10 cellular contexts compared by ENCODE assay signal in the genomic region with DNA sequence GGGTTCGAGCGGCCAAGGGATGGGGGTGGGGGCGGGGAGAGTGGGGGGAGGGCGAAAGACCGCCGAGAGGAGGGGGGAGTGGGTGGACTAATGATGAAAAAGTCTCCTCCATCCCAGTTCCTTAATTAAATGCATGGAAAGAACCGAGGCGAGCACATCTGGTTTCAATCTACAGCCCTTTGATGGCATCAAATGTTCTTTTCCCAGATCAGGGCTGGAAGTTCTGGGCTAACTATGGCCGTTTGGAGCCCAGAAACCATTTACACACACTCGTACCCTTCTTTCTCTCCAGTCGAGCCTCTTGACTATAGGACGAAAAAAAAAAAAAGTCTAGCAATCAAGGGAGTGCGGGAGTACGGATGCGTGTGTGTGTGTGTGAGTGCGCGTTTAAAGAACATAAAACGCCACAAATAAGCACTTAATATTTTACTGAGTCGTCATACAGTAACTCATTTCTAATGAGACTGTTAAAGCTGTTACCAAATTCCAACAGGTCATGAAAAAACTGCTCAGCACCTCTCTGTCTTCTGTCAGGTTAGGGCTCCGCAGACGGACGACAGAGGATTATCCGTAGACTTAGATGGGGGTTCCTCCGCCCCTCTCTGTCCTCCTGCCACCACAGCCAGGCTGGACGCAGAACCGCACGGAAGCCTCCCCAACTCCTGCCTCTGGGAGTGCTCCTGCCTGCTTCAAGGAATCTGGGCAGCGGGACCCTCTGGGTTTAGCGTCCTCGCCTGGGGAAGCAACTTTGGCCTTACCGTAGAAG. TPM values are rescaled to one million over a fixed set of nuclear protein-coding genes. Genes with fewer than 3 reads are reported as not detected.
DNase-seq lines count a peak whose midpoint lies in the region; ATAC-seq, FAIRE-seq and TF ChIP-seq lines count a peak whose summit lies in the region.
"Had no signal": no experiment of that assay in that cellular context is flagged by ENCODE, and none has a peak within 500 bp of the region (broad histone marks: within the 10 kb centered on the region; RNA-seq: fewer than 3 reads in every experiment).

No MANE protein-coding gene starts in this region.

- TF ChIP-seq EP300 in A549 (IDR thresholded peaks at IDR 0.05) = no peak

- H3K36me3 ChIP-seq in HUES6 (ENCODE audit: control insufficient read depth, insufficient read depth, low read length) = no peaks in the 10 kb centered on the region
- no peaks in the 10 kb centered on the region for H3K36me3 ChIP-seq in muscle layer of duodenum (ENCODE audit: control insufficient read depth in 1 of 2, insufficient read depth in 2 of 2, low read length in 2 of 2)

- no peak for DNase-seq in A549 (ENCODE audit: low read depth in 1 of 2, low spot score in 1 of 2)
- peak; percentile 21 for DNase-seq in epithelial cell of esophagus (ENCODE audit: low read depth)
- DNase-seq in AML-193 (lab: John Stamatoyannopoulos, UW) = no peak
- no peak for DNase-seq in activated naive CD4-positive, alpha-beta T cell treated with anti-CD3 and anti-CD28 coated beads, Interleukin-2, amount 50 U/mL, for 72 hours (ENCODE audit: low spot score in 2 of 2)
- DNase-seq: activated CD4-positive, alpha-beta T cell treated with anti-CD3 and anti-CD28 coated beads, Interleukin-2, amount 50 U/mL, for 1 hour; NCI-H2171 treated with DMSO at 0.1 percent for 48 hours had no signal

- POLR2A ChIA-PET in A549 (lab: Yijun Ruan, JAX) = no interaction called here

- peak overlapping the region; percentile 42 for H3K9ac ChIP-seq in HUES6 (ENCODE audit: low read length)

- TF ChIP-seq RAD21 in A549 (conservative IDR thresholded peaks at IDR 0.05 in 1 of 2, IDR thresholded peaks at IDR 0.05 in 1 of 2) = no peak

- H3K9me3 Mint-ChIP-seq in activated naive CD4-positive, alpha-beta T cell treated with anti-CD3 and anti-CD28 coated beads, Interleukin-2, amount 50 U/mL, for 72 hours = no peaks in the 10 kb centered on the region

- TF ChIP-seq CTCF in A549 (IDR thresholded peaks at IDR 0.05) (no peak), epithelial cell of esophagus (IDR thresholded peaks at IDR 0.05; ENCODE audit: insufficient read depth, low read depth, low read length, missing control alignments) (no peak)

- 45% methylated on average over 27 of the region's 31 CpGs for WGBS in A549 (ENCODE audit: missing lambda C conversion rate)

- CTCF ChIA-PET in A549 (lab: Yijun Ruan, JAX) = no interaction called here

- H3K4me2 ChIP-seq in A549 = peak overlapping the region; percentile 66

- no peak for ATAC-seq in A549
- no peak for ATAC-seq in activated naive CD4-positive, alpha-beta T cell treated with anti-CD3 and anti-CD28 coated beads, Interleukin-2, amount 50 U/mL, for 72 hours
- no peak for ATAC-seq in GM19467 (IDR thresholded peaks at IDR 0.05; ENCODE audit: unreplicated experiment)
- ATAC-seq in GM19463 (IDR thresholded peaks at IDR 0.05; ENCODE audit: unreplicated experiment) = no peak

- H3K4me3 ChIP-seq in A549 = no peak overlapping the region; the same call in 2 of the 3 replicates
- peak overlapping the region; percentile 74 for H3K4me3 ChIP-seq in HUES6 (ENCODE audit: low read depth, low read length)
- no peak overlapping the region for H3K4me3 ChIP-seq in epithelial cell of esophagus (ENCODE audit: low read length)
- peak overlapping the region; percentile 48 to 49 for H3K4me3 ChIP-seq in muscle layer of duodenum (ENCODE audit: low read depth in 1 of 2, low read length in 2 of 2)

- no peak for FAIRE-seq in A549 (lab: Jason Lieb, UNC)

- H3K4me1 ChIP-seq in A549 (peaks cover 5% of the 10 kb centered on the region; the same call in 1 of the 3 replicates), HUES6 (ENCODE audit: control insufficient read depth, insufficient read depth, low read length) (peaks cover 45% of the 10 kb centered on the region), muscle layer of duodenum (ENCODE audit: control insufficient read depth in 1 of 2, insufficient read depth in 2 of 2, low read length in 2 of 2) (peaks cover 0 to 42% of the 10 kb centered on the region in 2 donors)

- H3K9me3 ChIP-seq in A549 (no peaks in the 10 kb centered on the region), HUES6 (ENCODE audit: control insufficient read depth, insufficient read depth, low read depth, low read length) (no peaks in the 10 kb centered on the region), muscle layer of duodenum (ENCODE audit: control insufficient read depth in 1 of 2, low read length in 2 of 2) (no peaks in the 10 kb centered on the region)

- H3K27me3 ChIP-seq in HUES6 (ENCODE audit: control insufficient read depth, insufficient read depth, low read length) (peaks cover 93% of the 10 kb centered on the region), muscle layer of duodenum (ENCODE audit: low read depth, low read length) (peaks cover 47% of the 10 kb centered on the region)

- no peak overlapping the region for H3K27ac Mint-ChIP-seq in activated naive CD4-positive, alpha-beta T cell treated with anti-CD3 and anti-CD28 coated beads, Interleukin-2, amount 50 U/mL, for 72 hours

- H3K27ac ChIP-seq in A549 (no peak overlapping the region), HUES6 (ENCODE audit: low read depth, low read length) (no peak overlapping the region), muscle layer of duodenum (ENCODE audit: low read length) (no peak overlapping the region)

- no peak for TF ChIP-seq POLR2A in A549 (IDR thresholded peaks at IDR 0.05; ENCODE audit: low read length)

- H3K36me3 Mint-ChIP-seq in activated naive CD4-positive, alpha-beta T cell treated with anti-CD3 and anti-CD28 coated beads, Interleukin-2, amount 50 U/mL, for 72 hours = peaks cover 6 to 13% of the 10 kb centered on the region in 2 donors

TF ChIP-seq in A549, 52 proteins besides CTCF, POLR2A, EP300 and RAD21:
- TF ChIP-seq TFCP2L1 (CRISPR knock-in tag; IDR thresholded peaks at IDR 0.05) = no peak
- TF ChIP-seq CHD4 (IDR thresholded peaks at IDR 0.05; ENCODE audit: borderline replicate concordance) = no peak
- no peak for TF ChIP-seq CEBPB (IDR thresholded peaks at IDR 0.05)
- TF ChIP-seq, protein P1, sequence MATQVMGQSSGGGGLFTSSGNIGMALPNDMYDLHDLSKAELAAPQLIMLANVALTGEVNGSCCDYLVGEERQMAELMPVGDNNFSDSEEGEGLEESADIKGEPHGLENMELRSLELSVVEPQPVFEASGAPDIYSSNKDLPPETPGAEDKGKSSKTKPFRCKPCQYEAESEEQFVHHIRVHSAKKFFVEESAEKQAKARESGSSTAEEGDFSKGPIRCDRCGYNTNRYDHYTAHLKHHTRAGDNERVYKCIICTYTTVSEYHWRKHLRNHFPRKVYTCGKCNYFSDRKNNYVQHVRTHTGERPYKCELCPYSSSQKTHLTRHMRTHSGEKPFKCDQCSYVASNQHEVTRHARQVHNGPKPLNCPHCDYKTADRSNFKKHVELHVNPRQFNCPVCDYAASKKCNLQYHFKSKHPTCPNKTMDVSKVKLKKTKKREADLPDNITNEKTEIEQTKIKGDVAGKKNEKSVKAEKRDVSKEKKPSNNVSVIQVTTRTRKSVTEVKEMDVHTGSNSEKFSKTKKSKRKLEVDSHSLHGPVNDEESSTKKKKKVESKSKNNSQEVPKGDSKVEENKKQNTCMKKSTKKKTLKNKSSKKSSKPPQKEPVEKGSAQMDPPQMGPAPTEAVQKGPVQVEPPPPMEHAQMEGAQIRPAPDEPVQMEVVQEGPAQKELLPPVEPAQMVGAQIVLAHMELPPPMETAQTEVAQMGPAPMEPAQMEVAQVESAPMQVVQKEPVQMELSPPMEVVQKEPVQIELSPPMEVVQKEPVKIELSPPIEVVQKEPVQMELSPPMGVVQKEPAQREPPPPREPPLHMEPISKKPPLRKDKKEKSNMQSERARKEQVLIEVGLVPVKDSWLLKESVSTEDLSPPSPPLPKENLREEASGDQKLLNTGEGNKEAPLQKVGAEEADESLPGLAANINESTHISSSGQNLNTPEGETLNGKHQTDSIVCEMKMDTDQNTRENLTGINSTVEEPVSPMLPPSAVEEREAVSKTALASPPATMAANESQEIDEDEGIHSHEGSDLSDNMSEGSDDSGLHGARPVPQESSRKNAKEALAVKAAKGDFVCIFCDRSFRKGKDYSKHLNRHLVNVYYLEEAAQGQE (IDR thresholded peaks at IDR 0.05) = no peak
- TF ChIP-seq RCOR1 (IDR thresholded peaks at IDR 0.05; ENCODE audit: low read depth, low read length) = no peak

RNA-seq across cellular contexts. Expression of gene PRRX1, which starts 2.1 kb away (rescaled TPM):
- 0.14 TPM in 1 of 2 replicates, not detected in the other for polyA plus RNA-seq in A549 (2011; rRNA removed)
- polyA plus RNA-seq in A549 (2012; cell fraction: cytosol; rRNA removed) = 0.08 TPM in 1 of 2 replicates, not detected in the other
- not detected in 2 replicates for polyA plus RNA-seq in A549 (2012; cell fraction: nucleus; rRNA removed)
- not detected in 3 replicates for polyA plus RNA-seq in A549 (2017; fragmentation: RNase III; extraction: RNeasy Plus Mini Kit Qiagen cat#74134 plus additional on column Dnase treatment)
- polyA minus RNA-seq in A549 (2011; rRNA and poly(A)+ RNA removed) = not detected in 2 replicates
- total RNA-seq in activated naive CD4-positive, alpha-beta T cell treated with anti-CD3 and anti-CD28 coated beads, Interleukin-2, amount 50 U/mL, for 72 hours = not detected

Comparison
In these comparisons a context has a peak if more than half of its experiments do, and no peak if none do; other contexts are left out.
1. H3K4me3 ChIP-seq: peak in HUES6 (single experiment) and muscle layer of duodenum (2 of 2); none in A549 (single experiment) and epithelial cell of esophagus (single experiment).